Comparison of ENCODE assay signal across 24 cellular contexts in genomic region chr5:171755354-171755821, GRCh38. TPM values are rescaled to one million over a fixed set of nuclear protein-coding genes. Genes with fewer than 3 reads are reported as not detected.
DNase-seq lines count a peak whose midpoint lies in the region; ATAC-seq and TF ChIP-seq lines count a peak whose summit lies in the region.
"Had no signal": no experiment of that assay in that cellular context is flagged by ENCODE, and none has a peak within 500 bp of the region (broad histone marks: within the 10 kb centered on the region; RNA-seq: fewer than 3 reads in every experiment).

No MANE protein-coding gene starts in this region.

- no peaks in the 10 kb centered on the region for H3K36me3 ChIP-seq in IMR-90 (ENCODE audit: control insufficient read depth, insufficient read depth, low read length)
- H3K36me3 ChIP-seq: thoracic aorta had no signal

- peaks cover 3% of the 10 kb centered on the region; the same call in 1 of the 2 replicates for H3K9me3 ChIP-seq in IMR-90 (ENCODE audit: control insufficient read depth, insufficient read depth, low read length)
- H3K9me3 ChIP-seq: thoracic aorta had no signal

- H4K5ac ChIP-seq in IMR-90 (ENCODE audit: low read depth, low read length) = no peak overlapping the region

- H4K20me1 ChIP-seq in IMR-90 (ENCODE audit: insufficient read depth, low read length) = no peaks in the 10 kb centered on the region

- no peak overlapping the region for H3K4me2 ChIP-seq in IMR-90 (ENCODE audit: low read depth, low read length)

- intact Hi-C loops in IMR-90 (cut with micrococcal nuclease) = no loop called here

- H4K8ac ChIP-seq in IMR-90 (ENCODE audit: low read depth in 2 of 2, low read length in 2 of 2) = no peak overlapping the region

- no peaks in the 10 kb centered on the region for H3K27me3 ChIP-seq in IMR-90 (ENCODE audit: control insufficient read depth, insufficient read depth, low read length)

- H4K91ac ChIP-seq in IMR-90 (ENCODE audit: insufficient read depth, low read depth, low read length) = no peak overlapping the region

- no peak overlapping the region for H2AFZ ChIP-seq in IMR-90 (replicated peaks; ENCODE audit: low read length, poor library complexity)

- H3K23ac ChIP-seq in IMR-90 (ENCODE audit: low read depth, low read length) = no peak overlapping the region

- CTCF ChIA-PET in IMR-90 (lab: Yijun Ruan, JAX) = no interaction called here

- no peak overlapping the region for H2BK20ac ChIP-seq in IMR-90 (ENCODE audit: low read depth, low read length)

- no peak overlapping the region for H3K14ac ChIP-seq in IMR-90 (replicated peaks; ENCODE audit: low read depth, low read length)

- 86% methylated on average over 1 of the region's 5 CpGs; no CpG with 5 or more reads in 1 of the 2 experiments for WGBS in IMR-90 (ENCODE audit: extremely low coverage in 2 of 2, insufficient read length in 1 of 2), 2 experiments

- dilution Hi-C loops in IMR-90 (cut with HindIII; ENCODE audit: low sequenced_read_pairs, unreplicated experiment) = no loop called here

- in situ Hi-C loops in IMR-90 (cut with MboI; ENCODE audit: low sequenced_read_pairs) = no loop called here

- peaks cover 3% of the 10 kb centered on the region; the same call in 1 of the 2 replicates for H3K9me1 ChIP-seq in IMR-90 (ENCODE audit: insufficient read depth, low read length)

- no peak overlapping the region for H2BK120ac ChIP-seq in IMR-90 (ENCODE audit: low read depth, low read length)

- H3K4ac ChIP-seq in IMR-90 (ENCODE audit: low read depth, low read length) = no peak overlapping the region

- no peak overlapping the region for H2BK5ac ChIP-seq in IMR-90 (ENCODE audit: low read depth, low read length, poor library complexity, severe bottlenecking)

- no peak for TF ChIP-seq POLR2A in IMR-90 (IDR thresholded peaks at IDR 0.05; ENCODE audit: low read depth, low read length)

- no peak for ATAC-seq in IMR-90 (ENCODE audit: low read depth)
- peak; percentile 39 for ATAC-seq in left lobe of liver
- no peak for ATAC-seq in HG02852 (IDR thresholded peaks at IDR 0.05; ENCODE audit: unreplicated experiment)
- ATAC-seq: PC-3, WTC11 had no signal

- no peak for TF ChIP-seq RAD21 in IMR-90 (IDR thresholded peaks at IDR 0.05; ENCODE audit: low read length)

- DNase-seq in AG09309 (ENCODE audit: low read depth) = peak; percentile 23
- peak; percentile 23 for DNase-seq in IMR-90
- DNase-seq in fibroblast of gingiva (ENCODE audit: low read depth) = peak; percentile 92
- no peak for DNase-seq in left lobe of liver (ENCODE audit: low spot score)
- DNase-seq in NCI-H146 (lab: John Stamatoyannopoulos, UW) = no peak
- DNase-seq in DMS114 treated with DMSO at 0.1 percent for 48 hours (lab: John Stamatoyannopoulos, UW; ENCODE audit: unreplicated experiment) = no peak
- no peak for DNase-seq in HUDEP-2 (lab: John Stamatoyannopoulos, UW; ENCODE audit: unreplicated experiment in 76 of 76)
- DNase-seq: activated CD4-positive, alpha-beta memory T cell treated with anti-CD3 and anti-CD28 coated beads for 36 hours; activated naive CD4-positive, alpha-beta T cell treated with Interleukin-2 at 50 U/mL for 16 hours; activated T-cell treated with anti-CD3 and anti-CD28 coated beads, Interleukin-2, amount 50 U/mL, for 24 hours; anterior cingulate cortex; CD4-positive, alpha-beta T cell; DMS79; endodermal cell; left cardiac atrium; NCI-H82; PC-3; T-helper 2 cell had no signal

- H3K4me1 ChIP-seq in IMR-90 (ENCODE audit: control insufficient read depth, insufficient read depth, low read length) = peaks cover 3% of the 10 kb centered on the region

- no peak overlapping the region for H2BK15ac ChIP-seq in IMR-90 (ENCODE audit: low read depth, low read length)

- TF ChIP-seq CTCF in AG09309 (IDR thresholded peaks at IDR 0.05; ENCODE audit: control insufficient read depth, insufficient read depth, low read depth, low read length, missing control alignments) = no peak
- TF ChIP-seq CTCF in IMR-90 (conservative IDR thresholded peaks at IDR 0.05; ENCODE audit: low read depth, low read length) = no peak

- no peak overlapping the region for H3K4me3 ChIP-seq in AG09309 (ENCODE audit: control insufficient read depth, low read depth, low read length)
- no peak overlapping the region for H3K4me3 ChIP-seq in IMR-90 (ENCODE audit: insufficient read depth, low read depth, low read length)
- H3K4me3 ChIP-seq: thoracic aorta had no signal

- no peaks in the 10 kb centered on the region for H3K79me1 ChIP-seq in IMR-90 (ENCODE audit: low read depth in 1 of 2, low read length in 2 of 2)

- H2AK9ac ChIP-seq in IMR-90 (replicated peaks; ENCODE audit: low read depth, low read length, poor library complexity) = no peak overlapping the region

- H3K18ac ChIP-seq in IMR-90 (ENCODE audit: low read depth, low read length) = no peak overlapping the region

- no peak overlapping the region for H3K27ac ChIP-seq in IMR-90 (ENCODE audit: insufficient read depth, low read length)
- H3K27ac ChIP-seq: thoracic aorta had no signal

- BruUV-seq in IMR-90 (replicated peaks; lab: Mats Ljungman, UMichigan) = no TSS peak

- no peak overlapping the region for H3K9ac ChIP-seq in IMR-90 (ENCODE audit: low read depth, low read length)

- H2AK5ac ChIP-seq in IMR-90 (ENCODE audit: low read depth, low read length) = no peak overlapping the region

- H3K56ac ChIP-seq in IMR-90 (ENCODE audit: extremely low read depth, insufficient read depth, low read length) = no peak overlapping the region

- POLR2A ChIA-PET in IMR-90 (lab: Charles Lee; ENCODE audit: unreplicated experiment) = no interaction called here

TF ChIP-seq in IMR-90, 13 proteins besides CTCF, POLR2A, EP300 and RAD21:
- no peak for TF ChIP-seq FOS (IDR thresholded peaks at IDR 0.05; ENCODE audit: low read depth, low read length)
- TF ChIP-seq CEBPB (IDR thresholded peaks at IDR 0.05; ENCODE audit: low read depth, low read length) = peak; percentile 59; the same call in 1 of the 2 replicates

RNA-seq across cellular contexts. Expression of gene SMIM23, which starts 30.2 kb away (rescaled TPM):
- not detected in 2 replicates for total RNA-seq in IMR-90 (2012; rRNA removed)
- not detected in 2 replicates for polyA plus RNA-seq in IMR-90 (2012; rRNA removed)
- polyA plus RNA-seq in IMR-90 (2012; cell fraction: cytosol; rRNA removed) = not detected in 2 replicates
- not detected in 2 replicates for polyA plus RNA-seq in IMR-90 (2012; cell fraction: nucleus; rRNA removed; ENCODE audit: low replicate concordance)
- not detected for total RNA-seq in left lobe of liver
- total RNA-seq: activated CD4-positive, alpha-beta memory T cell treated with anti-CD3 and anti-CD28 coated beads for 36 hours; CD4-positive, alpha-beta T cell; endodermal cell; frontal cortex; left cardiac atrium; PC-3; pulmonary artery endothelial cell; SK-MEL-5; thoracic aorta; WTC11 had no signal

Comparison
In these comparisons a context has a peak if more than half of its experiments do, and no peak if none do; other contexts are left out.
1. DNase-seq: peak in AG09309 (single experiment), IMR-90 (single experiment) and fibroblast of gingiva (single experiment); none in left lobe of liver (single experiment), NCI-H146 (single experiment), DMS114 treated with DMSO at 0.1 percent for 48 hours (single experiment) and HUDEP-2 (0 of 76).